ENCODE assay signal across 8 cellular contexts in the genomic region with DNA sequence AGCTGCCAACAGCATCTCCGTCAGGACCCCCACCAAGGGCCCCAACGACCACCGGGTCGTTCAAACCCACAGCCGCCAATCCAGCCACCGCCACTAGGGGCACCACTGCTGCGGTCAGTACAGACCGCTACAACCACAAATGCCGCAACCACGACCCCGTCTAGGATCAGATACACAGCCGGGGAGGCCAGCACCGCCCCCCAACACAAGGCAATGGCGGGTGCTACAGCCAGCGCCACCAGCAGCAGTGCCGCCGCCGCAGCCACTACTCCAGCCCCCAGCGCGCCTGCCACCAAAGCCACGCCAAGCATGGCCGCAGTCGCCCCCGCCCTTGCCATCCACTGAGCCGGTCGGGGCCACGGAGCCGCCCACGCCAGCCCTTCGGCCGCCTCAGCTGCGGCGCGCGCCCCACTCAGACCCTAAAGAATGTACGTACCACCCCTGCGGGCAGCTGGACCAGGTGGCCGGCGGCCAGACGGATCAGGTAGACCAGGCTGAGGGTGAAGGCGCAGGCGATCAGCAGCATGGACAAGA. TPM values are rescaled to one million over a fixed set of nuclear protein-coding genes. Genes with fewer than 3 reads are reported as not detected.
DNase-seq lines count a peak whose midpoint lies in the region; ATAC-seq, FAIRE-seq and TF ChIP-seq lines count a peak whose summit lies in the region.

No MANE protein-coding gene starts in this region.

- H3K27me3 ChIP-seq in neuronal stem cell (ENCODE audit: control insufficient read depth in 3 of 3, insufficient read depth in 3 of 3, low read depth in 1 of 3, low read length in 3 of 3): no peaks in the 10 kb centered on the region

- peak overlapping the region; percentile 99 for H3K14ac ChIP-seq in neuronal stem cell (ENCODE audit: low read length)

- WGBS in neuronal stem cell (ENCODE audit: extremely low coverage in 2 of 2, insufficient read length in 2 of 2, insufficient replicate concordance in 1 of 2), 2 donors: no CpG with 5 or more reads among the region's 42 CpGs

- H2BK5ac ChIP-seq in neuronal stem cell (ENCODE audit: low read length): peak overlapping the region; percentile 98

- H3K4ac ChIP-seq in neuronal stem cell (ENCODE audit: low read length): peak overlapping the region; percentile 99

- H2BK15ac ChIP-seq in neuronal stem cell (ENCODE audit: low read length): peak overlapping the region; percentile 75

- peaks cover 1 to 2% of the 10 kb centered on the region in 2 donors for H3K4me1 ChIP-seq in neuronal stem cell (ENCODE audit: control insufficient read depth in 2 of 2, insufficient read depth in 1 of 2, low read depth in 1 of 2, low read length in 2 of 2)

- H3K4me2 ChIP-seq in neuronal stem cell (ENCODE audit: insufficient read depth, low read length, poor library complexity, severe bottlenecking): peak overlapping the region; percentile 67

- H3K9me3 ChIP-seq in neuronal stem cell (replicated peaks in 1 of 2; ENCODE audit: control insufficient read depth in 2 of 2, insufficient read depth in 1 of 2, low read depth in 1 of 2, low read length in 2 of 2): peaks cover 1 to 3% of the 10 kb centered on the region in 2 donors

- no peak for FAIRE-seq in D721Med (lab: Jason Lieb, UNC)
- no peak for FAIRE-seq in RCC 7860 (lab: Jason Lieb, UNC)
- no peak for FAIRE-seq in frontal cortex (lab: Jason Lieb, UNC)

- H3K79me1 ChIP-seq in neuronal stem cell (ENCODE audit: low read depth, low read length): peaks cover 6% of the 10 kb centered on the region

- H3K9ac ChIP-seq in neuronal stem cell (ENCODE audit: low read depth, low read length, poor library complexity): peak overlapping the region; percentile 99

- TF ChIP-seq CTCF in D721Med (IDR thresholded peaks at IDR 0.05; ENCODE audit: insufficient read depth, missing control alignments): peak; percentile 68

- DNase-seq in D721Med (ENCODE audit: insufficient read length, low spot score) (no peak), HUDEP-2 (lab: John Stamatoyannopoulos, UW; ENCODE audit: unreplicated experiment in 76 of 76) (peak in 68 of 76 experiments; percentile 3 to 85 (median 56)), RCC 7860 (ENCODE audit: low spot score) (peak; percentile 39), frontal cortex (ENCODE audit: low spot score in 2 of 2) (peak; percentile 44 to 48), neuronal stem cell (ENCODE audit: low spot score) (peak; percentile 82), substantia nigra (lab: John Stamatoyannopoulos, UW) (peak in 47 of 49 donors; percentile 14 to 91 (median 64))
- DNase-seq in activated gamma-delta T cell treated with anti-CD3 and anti-CD28 coated beads, Interleukin-2, amount 50 U/mL, for 16 hours (ENCODE audit: low read depth): peak; percentile 44

- peak overlapping the region; percentile 99 for H2AFZ ChIP-seq in neuronal stem cell (ENCODE audit: low read length)

- peak overlapping the region; percentile 100 for H3K18ac ChIP-seq in neuronal stem cell (ENCODE audit: low read length)

- ATAC-seq in GM21423 (IDR thresholded peaks at IDR 0.05; ENCODE audit: unreplicated experiment): peak; percentile 30

- peak overlapping the region; percentile 58 for H2BK12ac ChIP-seq in neuronal stem cell (ENCODE audit: low read length)

- peak overlapping the region; percentile 94 for H3K27ac ChIP-seq in neuronal stem cell (replicated peaks; ENCODE audit: low read length)
- H3K27ac ChIP-seq in substantia nigra (ENCODE audit: low read depth, low read length, poor library complexity, severe bottlenecking): peak overlapping the region; percentile 94

- H2BK120ac ChIP-seq in neuronal stem cell (ENCODE audit: low read depth, low read length): peak overlapping the region; percentile 96

- H4K91ac ChIP-seq in neuronal stem cell (ENCODE audit: low read depth, low read length, poor library complexity): peak overlapping the region; percentile 85

- peak overlapping the region; percentile 92 for H3K23ac ChIP-seq in neuronal stem cell (ENCODE audit: low read depth, low read length, poor library complexity)

- H4K8ac ChIP-seq in neuronal stem cell (ENCODE audit: low read depth, low read length): peak overlapping the region; percentile 82

- H3K36me3 ChIP-seq in neuronal stem cell (replicated peaks in 1 of 2; ENCODE audit: control insufficient read depth in 2 of 2, insufficient read depth in 2 of 2, low read length in 2 of 2): peaks cover 5 to 34% of the 10 kb centered on the region in 2 donors

- H2AK5ac ChIP-seq in neuronal stem cell (ENCODE audit: low read depth, low read length): peak overlapping the region; percentile 99

- peak overlapping the region; percentile 69 to 99 for H3K4me3 ChIP-seq in neuronal stem cell (ENCODE audit: low read length in 2 of 2)

RNA-seq across cellular contexts. Expression of a gene that starts 0.5 kb away (rescaled TPM):
- total RNA-seq in frontal cortex: 516 TPM
- polyA plus RNA-seq in neuronal stem cell (2013, experiment 1 of 2): 79.2 TPM
- 83.0 TPM for polyA plus RNA-seq in neuronal stem cell (2013, experiment 2 of 2)

RNA-seq across cellular contexts. Expression of a gene that starts 45.1 kb away (rescaled TPM):
- total RNA-seq in frontal cortex: 1.2 TPM
- polyA plus RNA-seq in neuronal stem cell (2013, experiment 1 of 2): 0.04 TPM
- 0.06 TPM for polyA plus RNA-seq in neuronal stem cell (2013, experiment 2 of 2)
